17 cellular contexts compared by ENCODE assay signal in the genomic region with DNA sequence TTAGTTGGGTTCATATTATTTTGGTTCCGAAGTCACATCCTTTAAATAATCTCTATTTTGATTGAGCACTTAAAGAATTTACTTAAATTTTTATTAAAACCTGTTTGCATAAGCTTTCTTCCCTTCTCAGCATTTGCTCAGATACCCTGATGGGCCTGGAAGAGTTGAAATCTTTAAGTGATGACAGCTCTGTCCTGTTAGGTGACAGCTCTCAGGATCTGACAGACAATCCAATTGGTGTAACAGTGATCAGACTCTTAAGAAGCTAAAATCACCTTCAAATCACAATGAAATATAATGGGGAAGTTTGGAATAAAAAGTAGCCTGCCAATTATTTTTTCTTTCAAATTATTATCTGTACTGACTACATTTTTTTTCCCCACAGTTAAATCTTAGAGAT.
"Had no signal": no experiment of that assay in that cellular context is flagged by ENCODE, and none has a peak within 500 bp of the region (broad histone marks: within the 10 kb centered on the region; RNA-seq: fewer than 3 reads in every experiment).

No MANE protein-coding gene starts in this region.

- DNase-seq: dermis blood vessel endothelial cell; dorsolateral prefrontal cortex; effector CD4-positive, alpha-beta T cell; effector memory CD4-positive, alpha-beta T cell; foreskin keratinocyte; heart right ventricle; hippocampal formation; left colon; left ventricle myocardium inferior; lower lobe of right lung; mesenchymal stem cell; mucosa of descending colon; naive B cell had no signal

- H3K27me3 ChIP-seq: dorsolateral prefrontal cortex, esophagus muscularis mucosa, foreskin keratinocyte, gastroesophageal sphincter, heart right ventricle had no signal

- H3K9me3 ChIP-seq: esophagus muscularis mucosa, lower lobe of right lung, mucosa of descending colon had no signal

- ATAC-seq: foreskin keratinocyte, gastroesophageal sphincter, left colon, left lobe of liver, lower lobe of right lung, mucosa of descending colon had no signal

- H3K4me1 ChIP-seq: foreskin keratinocyte, lower lobe of right lung had no signal

- H3K27ac ChIP-seq: coronary artery, dorsolateral prefrontal cortex, esophagus muscularis mucosa, foreskin keratinocyte, gastroesophageal sphincter, heart right ventricle, left ventricle myocardium inferior, lower lobe of right lung had no signal

- H3K36me3 ChIP-seq: esophagus muscularis mucosa, gastroesophageal sphincter, heart right ventricle, left ventricle myocardium inferior, lower lobe of right lung had no signal

- H3K4me3 ChIP-seq: coronary artery, dorsolateral prefrontal cortex, esophagus muscularis mucosa, gastroesophageal sphincter, heart right ventricle, left ventricle myocardium inferior, lower lobe of right lung, mucosa of descending colon had no signal
